ENCODE assay signal across 8 cellular contexts in genomic region chr10:125064681-125065492, GRCh38.
DNase-seq lines count a peak whose midpoint lies in the region; ATAC-seq and TF ChIP-seq lines count a peak whose summit lies in the region.

No MANE protein-coding gene starts in this region.

- H3K4me1 Mint-ChIP-seq in Caco-2 (ENCODE audit: low read depth, unreplicated experiment), result peaks cover 39% of the 10 kb centered on the region

- H3K4me2 ChIP-seq in skeletal muscle satellite cell (ENCODE audit: low read length), result peak overlapping the region; percentile 32

- H3K27me3 ChIP-seq in Caco-2 (replicated peaks; ENCODE audit: control insufficient read depth, insufficient read depth, low read length), result no peaks in the 10 kb centered on the region
- H3K27me3 ChIP-seq in RWPE2 (ENCODE audit: insufficient read depth, poor library complexity, severe bottlenecking), result no peaks in the 10 kb centered on the region
- no peaks in the 10 kb centered on the region for H3K27me3 ChIP-seq in skeletal muscle satellite cell (ENCODE audit: control insufficient read depth, insufficient read depth, low read length)

- peak overlapping the region; percentile 54 for H3K4me3 Mint-ChIP-seq in Caco-2 (ENCODE audit: unreplicated experiment)

- peak overlapping the region; percentile 2 for H3K9ac ChIP-seq in skeletal muscle satellite cell (ENCODE audit: low read depth, low read length)

- no peaks in the 10 kb centered on the region for H3K36me3 ChIP-seq in Caco-2 (ENCODE audit: control insufficient read depth, insufficient read depth, low read length)
- peaks cover 41% of the 10 kb centered on the region for H3K36me3 ChIP-seq in RWPE2 (ENCODE audit: low read depth)
- peaks cover 14% of the 10 kb centered on the region for H3K36me3 ChIP-seq in skeletal muscle satellite cell (ENCODE audit: insufficient read depth, low read length)

- intact Hi-C loops in Caco-2 (cut with micrococcal nuclease; ENCODE audit: unreplicated experiment), result loop anchor here (5.0 kb wide), 1 partner anchor 58 kb away; no protein-coding TSS in a partner anchor

- H3K4me3 ChIP-seq in Caco-2 (ENCODE audit: low read depth, low read length) (no peak overlapping the region), RWPE2 (ENCODE audit: severe bottlenecking) (no peak overlapping the region), skeletal muscle satellite cell (ENCODE audit: low read length) (no peak overlapping the region)

- DNase-seq in Caco-2 (peak; percentile 56 to 74), GM19238 (ENCODE audit: insufficient read length, low spot score) (peak; percentile 68), RWPE2 (ENCODE audit: low spot score) (no peak), NCI-H2029 (lab: John Stamatoyannopoulos, UW) (no peak), NCI-H82 treated with DMSO at 0.1 percent for 48 hours (lab: John Stamatoyannopoulos, UW; ENCODE audit: unreplicated experiment) (no peak)

- no TSS peak for BruUV-seq in Caco-2 (replicated peaks; lab: Mats Ljungman, UMichigan)

- POLR2A ChIA-PET in Caco-2 (lab: Charles Lee), result no interaction called here

- ATAC-seq in HG03159 (IDR thresholded peaks at IDR 0.05; ENCODE audit: unreplicated experiment) (peak; percentile 89), RWPE2 (ENCODE audit: low read depth) (peak; percentile 80), esophagus mucosa (peak; percentile 87)

- H3K4me1 ChIP-seq in Caco-2 (peaks cover 36% of the 10 kb centered on the region), RWPE2 (ENCODE audit: insufficient read depth, poor library complexity, severe bottlenecking) (peaks cover 55% of the 10 kb centered on the region), skeletal muscle satellite cell (ENCODE audit: control insufficient read depth, insufficient read depth, low read length) (peaks cover 52% of the 10 kb centered on the region)

- H3K9me3 Mint-ChIP-seq in Caco-2 (ENCODE audit: unreplicated experiment), result no peaks in the 10 kb centered on the region

- CTCF ChIA-PET in Caco-2 (lab: Charles Lee), result interaction anchor here (2.1 kb wide), 1 partner anchor 17 kb away, joined by 10 read pairs; no protein-coding TSS in a partner anchor

- peak overlapping the region; percentile 91 for H3K27ac Mint-ChIP-seq in Caco-2 (ENCODE audit: unreplicated experiment)

- TF ChIP-seq CTCF in Caco-2 (IDR thresholded peaks at IDR 0.05; ENCODE audit: insufficient read depth in 1 of 2, low read depth in 1 of 2, low read length in 1 of 2, severe bottlenecking in 1 of 2, unreplicated experiment in 1 of 2) (no peak), RWPE2 (IDR thresholded peaks at IDR 0.05; ENCODE audit: poor library complexity, severe bottlenecking) (no peak)

- peaks cover 68% of the 10 kb centered on the region for H3K36me3 Mint-ChIP-seq in Caco-2 (ENCODE audit: insufficient read depth, unreplicated experiment)

- H3K27me3 Mint-ChIP-seq in Caco-2 (ENCODE audit: insufficient read depth, unreplicated experiment), result no peaks in the 10 kb centered on the region

- H3K27ac ChIP-seq in RWPE2 (ENCODE audit: poor library complexity, severe bottlenecking), result peak overlapping the region; percentile 97

- H3K9me3 ChIP-seq in Caco-2, result no peaks in the 10 kb centered on the region
- no peaks in the 10 kb centered on the region for H3K9me3 ChIP-seq in RWPE2 (ENCODE audit: severe bottlenecking)
- no peaks in the 10 kb centered on the region for H3K9me3 ChIP-seq in skeletal muscle satellite cell (replicated peaks; ENCODE audit: low read length)

Comparison
In these comparisons a context has a peak if more than half of its experiments do, and no peak if none do; other contexts are left out.
1. DNase-seq: peak in Caco-2 (2 of 2) and GM19238 (single experiment); none in RWPE2 (single experiment), NCI-H2029 (single experiment) and NCI-H82 treated with DMSO at 0.1 percent for 48 hours (single experiment).
2. Peak in every context shown above with its lines, with median percentiles within 50 percentile points of each other: ATAC-seq.